20 cellular contexts compared by ENCODE assay signal in genomic region chr3:100395674-100396073, GRCh38. TPM values are rescaled to one million over a fixed set of nuclear protein-coding genes. Genes with fewer than 3 reads are reported as not detected.
DNase-seq lines count a peak whose midpoint lies in the region; ATAC-seq and TF ChIP-seq lines count a peak whose summit lies in the region.
"Had no signal": no experiment of that assay in that cellular context is flagged by ENCODE, and none has a peak within 500 bp of the region (broad histone marks: within the 10 kb centered on the region; RNA-seq: fewer than 3 reads in every experiment).

No MANE protein-coding gene starts in this region.

- H3K36me3 ChIP-seq in SU-DHL-6 (ENCODE audit: low read length) (no peaks in the 10 kb centered on the region; the same call in 1 of the 2 replicates), hepatocyte (replicated peaks; ENCODE audit: insufficient read depth, low read depth) (no peaks in the 10 kb centered on the region)

- no peak overlapping the region for H2AFZ ChIP-seq in SU-DHL-6 (ENCODE audit: low read depth, low read length, severe bottlenecking)
- no peak overlapping the region for H2AFZ ChIP-seq in hepatocyte

- H3K9me3 ChIP-seq in SU-DHL-6 (ENCODE audit: insufficient read depth, low read length) = no peaks in the 10 kb centered on the region
- no peaks in the 10 kb centered on the region for H3K9me3 ChIP-seq in hepatocyte (ENCODE audit: low read depth)
- H3K9me3 ChIP-seq: SJCRH30 had no signal

- H3K4me1 Mint-ChIP-seq in activated naive CD8-positive, alpha-beta T cell treated with anti-CD3 and anti-CD28 coated beads, Interleukin-2, amount 50 U/mL, for 24 hours = peaks cover 54% of the 10 kb centered on the region
- peaks cover 51% of the 10 kb centered on the region for H3K4me1 Mint-ChIP-seq in activated naive CD8-positive, alpha-beta T cell treated with anti-CD3 and anti-CD28 coated beads for 36 hours
- peaks cover 49% of the 10 kb centered on the region for H3K4me1 Mint-ChIP-seq in stimulated activated naive CD8-positive, alpha-beta T cell treated with anti-CD3 and anti-CD28 coated beads, Interleukin-15, amount 100 ng/mL, for 72 hours

- intact Hi-C loops in posterior cingulate gyrus (cut with DNase I) = no loop called here

- H3K4me2 ChIP-seq in SU-DHL-6 (ENCODE audit: low read depth, low read length, poor library complexity, severe bottlenecking) = peak overlapping the region; percentile 18
- H3K4me2 ChIP-seq in hepatocyte = peak overlapping the region; percentile 39
- H3K4me2 ChIP-seq: BLaER1 treated with 17β-estradiol and CSF1 and Interleukin-3, amounts not matched to agents 10 nM and 100 nM had no signal

- ATAC-seq in activated naive CD8-positive, alpha-beta T cell treated with anti-CD3 and anti-CD28 coated beads, Interleukin-2, amount 50 U/mL, for 24 hours = no peak
- ATAC-seq in stimulated activated naive CD8-positive, alpha-beta T cell treated with anti-CD3 and anti-CD28 coated beads, Interleukin-15, amount 100 ng/mL, for 72 hours = no peak
- ATAC-seq: HepG2 had no signal

- no peaks in the 10 kb centered on the region for H3K27me3 Mint-ChIP-seq in activated naive CD8-positive, alpha-beta T cell treated with anti-CD3 and anti-CD28 coated beads, Interleukin-2, amount 50 U/mL, for 24 hours
- no peaks in the 10 kb centered on the region for H3K27me3 Mint-ChIP-seq in activated naive CD8-positive, alpha-beta T cell treated with anti-CD3 and anti-CD28 coated beads for 36 hours
- no peaks in the 10 kb centered on the region for H3K27me3 Mint-ChIP-seq in stimulated activated naive CD8-positive, alpha-beta T cell treated with anti-CD3 and anti-CD28 coated beads, Interleukin-15, amount 100 ng/mL, for 72 hours
- H3K27me3 Mint-ChIP-seq: CD8-positive, alpha-beta memory T cell had no signal

- peaks cover 19% of the 10 kb centered on the region for H3K4me1 ChIP-seq in hepatocyte (ENCODE audit: insufficient read depth)
- H3K4me1 ChIP-seq: SJCRH30 had no signal

- no peaks in the 10 kb centered on the region for H3K9me3 Mint-ChIP-seq in activated naive CD8-positive, alpha-beta T cell treated with anti-CD3 and anti-CD28 coated beads, Interleukin-2, amount 50 U/mL, for 24 hours
- H3K9me3 Mint-ChIP-seq in activated naive CD8-positive, alpha-beta T cell treated with anti-CD3 and anti-CD28 coated beads for 36 hours = no peaks in the 10 kb centered on the region
- H3K9me3 Mint-ChIP-seq in stimulated activated naive CD8-positive, alpha-beta T cell treated with anti-CD3 and anti-CD28 coated beads, Interleukin-15, amount 100 ng/mL, for 72 hours = no peaks in the 10 kb centered on the region
- H3K9me3 Mint-ChIP-seq: CD8-positive, alpha-beta memory T cell; HFFc6 had no signal

- TF ChIP-seq CTCF in SU-DHL-6 (IDR thresholded peaks at IDR 0.05; ENCODE audit: insufficient read depth, low read length, poor library complexity, severe bottlenecking) = no peak
- TF ChIP-seq CTCF in hepatocyte (IDR thresholded peaks at IDR 0.05; ENCODE audit: poor library complexity) = no peak

- no peaks in the 10 kb centered on the region for H3K9me2 ChIP-seq in SU-DHL-6 (replicated peaks; ENCODE audit: insufficient read depth, low read length)
- no peaks in the 10 kb centered on the region for H3K9me2 ChIP-seq in hepatocyte (replicated peaks; ENCODE audit: insufficient read depth)

- WGBS in hepatocyte (ENCODE audit: low lambda C conversion rate, missing lambda C conversion rate) = 69% methylated on average over 1 of the region's 1 CpG

- no peak for DNase-seq in activated naive CD8-positive, alpha-beta T cell treated with anti-CD3 and anti-CD28 coated beads, Interleukin-2, amount 50 U/mL, for 24 hours
- DNase-seq in activated naive CD8-positive, alpha-beta T cell treated with anti-CD3 and anti-CD28 coated beads for 36 hours = no peak
- DNase-seq in hepatocyte (ENCODE audit: low spot score) (peak; percentile 34), posterior cingulate gyrus (no peak), hippocampal formation (lab: John Stamatoyannopoulos, UW) (no peak)
- DNase-seq in stimulated activated naive CD8-positive, alpha-beta T cell treated with anti-CD3 and anti-CD28 coated beads, Interleukin-15, amount 100 ng/mL, for 72 hours = no peak
- DNase-seq: CD8-positive, alpha-beta memory T cell; DMS53; EL; HFFc6; KG1; MV-4-11; NCI-H1694 treated with DMSO at 0.1 percent for 48 hours; NCI-H2107; NCI-H510A; NCI-H774; SJCRH30 had no signal

- peak overlapping the region; percentile 17 for H3K4me3 Mint-ChIP-seq in activated naive CD8-positive, alpha-beta T cell treated with anti-CD3 and anti-CD28 coated beads, Interleukin-2, amount 50 U/mL, for 24 hours
- H3K4me3 Mint-ChIP-seq in activated naive CD8-positive, alpha-beta T cell treated with anti-CD3 and anti-CD28 coated beads for 36 hours = no peak overlapping the region
- peak overlapping the region; percentile 26 to 31 for H3K4me3 Mint-ChIP-seq in stimulated activated naive CD8-positive, alpha-beta T cell treated with anti-CD3 and anti-CD28 coated beads, Interleukin-15, amount 100 ng/mL, for 72 hours
- H3K4me3 Mint-ChIP-seq: HFFc6 had no signal

- H3K27ac ChIP-seq in SU-DHL-6 (ENCODE audit: low read depth, low read length) (no peak overlapping the region), hepatocyte (peak overlapping the region; percentile 43)
- H3K27ac ChIP-seq: BLaER1 treated with 17β-estradiol and CSF1 and Interleukin-3, amounts not matched to agents 10 nM and 100 nM; SJCRH30 had no signal

- no peaks in the 10 kb centered on the region for H3K27me3 ChIP-seq in SU-DHL-6 (ENCODE audit: low read length)
- H3K27me3 ChIP-seq in hepatocyte = no peaks in the 10 kb centered on the region
- H3K27me3 ChIP-seq: BLaER1 treated with 17β-estradiol and CSF1 and Interleukin-3, amounts not matched to agents 10 nM and 100 nM; SJCRH30 had no signal

- H3K9ac ChIP-seq in SU-DHL-6 (ENCODE audit: low read length) = no peak overlapping the region
- H3K9ac ChIP-seq: BLaER1 treated with 17β-estradiol and CSF1 and Interleukin-3, amounts not matched to agents 10 nM and 100 nM had no signal

- no peak overlapping the region for H3K4me3 ChIP-seq in SU-DHL-6 (ENCODE audit: insufficient read depth, low read length, poor library complexity, severe bottlenecking)
- H3K4me3 ChIP-seq in hepatocyte = no peak overlapping the region
- H3K4me3 ChIP-seq: BLaER1 treated with 17β-estradiol and CSF1 and Interleukin-3, amounts not matched to agents 10 nM and 100 nM; SJCRH30 had no signal

- H4K20me1 ChIP-seq in SU-DHL-6 (ENCODE audit: low read depth, low read length) = peaks cover 8% of the 10 kb centered on the region; the same call in 1 of the 2 replicates
- peaks cover 26% of the 10 kb centered on the region for H4K20me1 ChIP-seq in hepatocyte (ENCODE audit: insufficient read depth, poor library complexity, severe bottlenecking)

- peak overlapping the region; percentile 65 for H3K27ac Mint-ChIP-seq in activated naive CD8-positive, alpha-beta T cell treated with anti-CD3 and anti-CD28 coated beads, Interleukin-2, amount 50 U/mL, for 24 hours
- H3K27ac Mint-ChIP-seq in activated naive CD8-positive, alpha-beta T cell treated with anti-CD3 and anti-CD28 coated beads for 36 hours = no peak overlapping the region
- no peak overlapping the region for H3K27ac Mint-ChIP-seq in stimulated activated naive CD8-positive, alpha-beta T cell treated with anti-CD3 and anti-CD28 coated beads, Interleukin-15, amount 100 ng/mL, for 72 hours
- H3K27ac Mint-ChIP-seq: HFFc6 had no signal

- no peaks in the 10 kb centered on the region for H3F3A ChIP-seq in SU-DHL-6 (ENCODE audit: insufficient read depth)

- H3K36me3 Mint-ChIP-seq in activated naive CD8-positive, alpha-beta T cell treated with anti-CD3 and anti-CD28 coated beads, Interleukin-2, amount 50 U/mL, for 24 hours (ENCODE audit: low read depth) = peaks cover 40% of the 10 kb centered on the region
- H3K36me3 Mint-ChIP-seq in activated naive CD8-positive, alpha-beta T cell treated with anti-CD3 and anti-CD28 coated beads for 36 hours = peaks cover 34% of the 10 kb centered on the region

- peaks cover 100% of the 10 kb centered on the region for H3K79me2 ChIP-seq in SU-DHL-6 (ENCODE audit: insufficient read depth, low read length)
- peaks cover 100% of the 10 kb centered on the region for H3K79me2 ChIP-seq in hepatocyte

RNA-seq across cellular contexts. Expression of gene TOMM70, which starts 5.2 kb away (rescaled TPM):
- total RNA-seq in activated naive CD8-positive, alpha-beta T cell treated with anti-CD3 and anti-CD28 coated beads for 36 hours = 10 to 100 TPM; 68.8 to 70.8 TPM
- 65.6 and 75.7 TPM in 2 replicates for total RNA-seq in hepatocyte
- 18.7 and 23.2 TPM in 2 replicates for polyA plus RNA-seq in hepatocyte

RNA-seq across cellular contexts. Expression of gene LNP1, which starts 5.7 kb away (rescaled TPM):
- 1 to 10 TPM; 1.7 to 1.9 TPM for total RNA-seq in activated naive CD8-positive, alpha-beta T cell treated with anti-CD3 and anti-CD28 coated beads for 36 hours
- total RNA-seq in hepatocyte = 4.3 and 5.8 TPM in 2 replicates
- 1.1 and 1.9 TPM in 2 replicates for polyA plus RNA-seq in hepatocyte
